In the genomic region with DNA sequence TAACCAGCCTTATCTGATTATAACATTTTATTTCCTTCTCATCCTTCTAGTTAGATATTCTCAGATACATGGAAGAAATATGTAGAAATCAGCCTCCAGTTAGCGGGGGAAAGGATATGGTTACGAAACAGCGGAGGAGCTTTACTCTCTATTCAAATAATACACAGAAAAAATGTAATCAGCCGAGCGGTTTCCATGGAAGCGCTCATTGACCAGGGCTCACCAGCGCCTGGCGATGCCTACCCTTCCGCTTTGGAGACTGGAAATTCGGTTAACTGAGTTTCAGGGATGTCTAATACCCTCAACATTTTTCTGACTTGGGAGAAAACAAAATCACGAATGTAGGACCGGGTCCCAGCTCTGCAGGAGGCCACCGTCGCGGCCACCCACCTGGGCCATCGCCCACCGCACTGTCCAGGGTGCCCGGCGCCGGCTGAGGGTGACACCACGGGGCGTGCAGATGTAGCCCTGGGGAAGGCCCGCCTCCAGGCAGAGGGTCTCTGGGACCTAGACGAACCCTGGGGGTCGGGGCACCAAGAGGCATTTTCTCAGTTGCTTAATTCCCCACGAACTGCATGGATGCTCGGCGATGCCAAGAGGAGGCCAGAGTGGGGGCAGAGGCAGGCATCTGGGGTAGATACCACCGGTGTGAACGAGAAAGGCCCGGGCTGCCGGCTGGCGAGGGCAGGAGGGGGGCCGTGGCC, we compare ENCODE assay signal across 14 cellular contexts. TPM values are rescaled to one million over a fixed set of nuclear protein-coding genes. Genes with fewer than 3 reads are reported as not detected.
A peak's percentile ranks its signal among the peaks of the same experiment; 100 is the strongest.
DNase-seq lines count a peak whose midpoint lies in the region; ATAC-seq and TF ChIP-seq lines count a peak whose summit lies in the region.
"Had no signal": no experiment of that assay in that cellular context is flagged by ENCODE, and none has a peak within 500 bp of the region (broad histone marks: within the 10 kb centered on the region; RNA-seq: fewer than 3 reads in every experiment).

No MANE protein-coding gene starts in this region.

- H3K4me1 ChIP-seq in naive thymus-derived CD4-positive, alpha-beta T cell (ENCODE audit: control insufficient read depth in 2 of 2, insufficient read depth in 2 of 2, low read length in 2 of 2): no peaks in the 10 kb centered on the region
- H3K4me1 ChIP-seq in transverse colon: peaks cover 0 to 20% (median 15%) of the 10 kb centered on the region in 4 donors

- H3K27me3 Mint-ChIP-seq in stimulated activated naive CD8-positive, alpha-beta T cell treated with anti-CD3 and anti-CD28 coated beads, Interleukin-15, Interleukin-2, amounts not matched to agents 100 ng/mL and 50 ng/mL, for 24 hours: peaks cover 40% of the 10 kb centered on the region
- peaks cover 51 to 73% (median 54%) of the 10 kb centered on the region in 5 donors for H3K27me3 Mint-ChIP-seq in naive thymus-derived CD4-positive, alpha-beta T cell

- no peaks in the 10 kb centered on the region for H3K9me3 ChIP-seq in naive thymus-derived CD4-positive, alpha-beta T cell (ENCODE audit: control insufficient read depth in 2 of 3, low read length in 3 of 3)
- H3K9me3 ChIP-seq in transverse colon: no peaks in the 10 kb centered on the region
- H3K9me3 ChIP-seq: tibial artery had no signal

- intact Hi-C loops in naive thymus-derived CD4-positive, alpha-beta T cell (cut with micrococcal nuclease): no loop called here
- intact Hi-C loops in transverse colon (cut with DNase I; ENCODE audit: low total_unique reads): no loop called here

- H3K27ac ChIP-seq in angular gyrus (ENCODE audit: low read depth, low read length) (peak overlapping the region; percentile 64), transverse colon (no peak overlapping the region)
- no peak overlapping the region for H3K27ac ChIP-seq in naive thymus-derived CD4-positive, alpha-beta T cell (ENCODE audit: low read depth, low read length)
- H3K27ac ChIP-seq: GM23248, tibial artery had no signal

- ATAC-seq in stimulated activated naive CD8-positive, alpha-beta T cell treated with anti-CD3 and anti-CD28 coated beads, Interleukin-15, Interleukin-2, amounts not matched to agents 100 U/mL and 50 U/mL, for 24 hours: no peak
- ATAC-seq in naive thymus-derived CD4-positive, alpha-beta T cell: no peak

- no peak overlapping the region for H3K4me3 ChIP-seq in naive thymus-derived CD4-positive, alpha-beta T cell (ENCODE audit: low read length)
- peak overlapping the region in 2 of 4 donors; percentile 37 to 57 for H3K4me3 ChIP-seq in transverse colon
- H3K4me3 ChIP-seq: GM23248 had no signal

- in situ Hi-C loops in transverse colon (cut with MboI; ENCODE audit: low pct_ligation_motif_present in 1 of 4, low pct_unique_long_range_greater_than_20kb in 1 of 4, low sequenced_read_pairs in 3 of 4): no loop called here

- no peak for TF ChIP-seq POLR2A in transverse colon (IDR thresholded peaks at IDR 0.05)

- CTCF ChIA-PET in naive thymus-derived CD4-positive, alpha-beta T cell (lab: Charles Lee): no interaction called here

- H3K4me1 Mint-ChIP-seq in stimulated activated naive CD8-positive, alpha-beta T cell treated with anti-CD3 and anti-CD28 coated beads, Interleukin-15, Interleukin-2, amounts not matched to agents 100 ng/mL and 50 ng/mL, for 24 hours (ENCODE audit: low read depth): no peaks in the 10 kb centered on the region
- H3K4me1 Mint-ChIP-seq in naive thymus-derived CD4-positive, alpha-beta T cell: peaks cover 0 to 8% (median 0%) of the 10 kb centered on the region in 7 donors
- H3K4me1 Mint-ChIP-seq: activated CD4-positive, alpha-beta T cell treated with anti-CD3 and anti-CD28 coated beads, Interleukin-2, amount 10 ng/mL, durations not matched to agents 7 days and 5 days had no signal

- POLR2A ChIA-PET in naive thymus-derived CD4-positive, alpha-beta T cell (lab: Charles Lee): no interaction called here

- TF ChIP-seq CTCF in transverse colon (IDR thresholded peaks at IDR 0.05): no peak

- peaks cover 0 to 4% of the 10 kb centered on the region in 2 donors for H3K27me3 ChIP-seq in naive thymus-derived CD4-positive, alpha-beta T cell (ENCODE audit: control insufficient read depth in 2 of 2, insufficient read depth in 2 of 2, low read length in 2 of 2)
- peaks cover 73% of the 10 kb centered on the region for H3K27me3 ChIP-seq in transverse colon

- no peak for DNase-seq in stimulated activated naive CD8-positive, alpha-beta T cell treated with anti-CD3 and anti-CD28 coated beads, Interleukin-15, Interleukin-2, amounts not matched to agents 100 U/mL and 50 U/mL, for 24 hours
- no peak for DNase-seq in naive thymus-derived CD4-positive, alpha-beta T cell
- DNase-seq in DMS114 treated with DMSO at 0.1 percent for 48 hours (lab: John Stamatoyannopoulos, UW; ENCODE audit: unreplicated experiment): no peak
- no peak for DNase-seq in CD1c-positive myeloid dendritic cell (ENCODE audit: extremely low spot score)
- DNase-seq in transverse colon: no peak
- DNase-seq in iPS-NIHi11 (ENCODE audit: low spot score): no peak
- DNase-seq: activated CD4-positive, alpha-beta T cell treated with anti-CD3 and anti-CD28 coated beads, Interleukin-2, amount 10 ng/mL, durations not matched to agents 7 days and 5 days; foreskin fibroblast; GM23248; NCI-H1048; SIG-M5; tibial artery had no signal

- H3K4me3 Mint-ChIP-seq in stimulated activated naive CD8-positive, alpha-beta T cell treated with anti-CD3 and anti-CD28 coated beads, Interleukin-15, Interleukin-2, amounts not matched to agents 100 ng/mL and 50 ng/mL, for 24 hours: peak overlapping the region; percentile 28
- peak overlapping the region; percentile 9 to 79 (median 67) for H3K4me3 Mint-ChIP-seq in naive thymus-derived CD4-positive, alpha-beta T cell
- H3K4me3 Mint-ChIP-seq: activated CD4-positive, alpha-beta T cell treated with anti-CD3 and anti-CD28 coated beads, Interleukin-2, amount 10 ng/mL, durations not matched to agents 7 days and 5 days had no signal

- no peaks in the 10 kb centered on the region for H3K9me3 Mint-ChIP-seq in stimulated activated naive CD8-positive, alpha-beta T cell treated with anti-CD3 and anti-CD28 coated beads, Interleukin-15, Interleukin-2, amounts not matched to agents 100 ng/mL and 50 ng/mL, for 24 hours
- H3K9me3 Mint-ChIP-seq in naive thymus-derived CD4-positive, alpha-beta T cell: no peaks in the 10 kb centered on the region
- H3K9me3 Mint-ChIP-seq: activated CD4-positive, alpha-beta T cell treated with anti-CD3 and anti-CD28 coated beads, Interleukin-2, amount 10 ng/mL, durations not matched to agents 7 days and 5 days had no signal

- no peaks in the 10 kb centered on the region for H3K36me3 ChIP-seq in naive thymus-derived CD4-positive, alpha-beta T cell (ENCODE audit: control insufficient read depth in 2 of 3, insufficient read depth in 3 of 3, low read length in 3 of 3)
- H3K36me3 ChIP-seq in transverse colon: no peaks in the 10 kb centered on the region
- H3K36me3 ChIP-seq: tibial artery had no signal

- 46 to 57% methylated on average over 3 to 34 of the region's 34 CpGs for WGBS in transverse colon (ENCODE audit: low coverage in 1 of 2), 2 donors

- no peak for TF ChIP-seq EP300 in transverse colon (IDR thresholded peaks at IDR 0.05; ENCODE audit: low read depth)

- no peak overlapping the region for H3K27ac Mint-ChIP-seq in stimulated activated naive CD8-positive, alpha-beta T cell treated with anti-CD3 and anti-CD28 coated beads, Interleukin-15, Interleukin-2, amounts not matched to agents 100 ng/mL and 50 ng/mL, for 24 hours
- no peak overlapping the region for H3K27ac Mint-ChIP-seq in naive thymus-derived CD4-positive, alpha-beta T cell
- H3K27ac Mint-ChIP-seq: activated CD4-positive, alpha-beta T cell treated with anti-CD3 and anti-CD28 coated beads, Interleukin-2, amount 10 ng/mL, durations not matched to agents 7 days and 5 days had no signal

- no peaks in the 10 kb centered on the region for H3K36me3 Mint-ChIP-seq in stimulated activated naive CD8-positive, alpha-beta T cell treated with anti-CD3 and anti-CD28 coated beads, Interleukin-15, Interleukin-2, amounts not matched to agents 100 ng/mL and 50 ng/mL, for 24 hours (ENCODE audit: low read depth)
- no peaks in the 10 kb centered on the region for H3K36me3 Mint-ChIP-seq in naive thymus-derived CD4-positive, alpha-beta T cell

RNA-seq across cellular contexts. Expression of a gene that starts 1.7 kb away (rescaled TPM):
- total RNA-seq in naive thymus-derived CD4-positive, alpha-beta T cell: not detected
- not detected for polyA plus RNA-seq in naive thymus-derived CD4-positive, alpha-beta T cell
- total RNA-seq in transverse colon: not detected
- total RNA-seq: activated CD4-positive, alpha-beta T cell treated with anti-CD3 and anti-CD28 coated beads, Interleukin-2, amount 10 ng/mL, durations not matched to agents 7 days and 5 days; GM23248 had no signal
- polyA plus RNA-seq: GM23248 had no signal

RNA-seq across cellular contexts. Expression of a gene that starts 35.8 kb away (rescaled TPM):
- 10 to 100 TPM; 18.3 to 50.1 (median 33.7) TPM for total RNA-seq in naive thymus-derived CD4-positive, alpha-beta T cell
- 10 to 100 TPM; 49.7 to 52.5 TPM for polyA plus RNA-seq in naive thymus-derived CD4-positive, alpha-beta T cell
- 10 to 100 TPM in 3 of 4 donors, 1 to 10 TPM in 1; 7.6 to 55.6 (median 39.7) TPM for total RNA-seq in transverse colon
